Comparison of ENCODE assay signal across 9 cellular contexts in genomic region chr12:52007982-52008510, GRCh38. TPM values are rescaled to one million over a fixed set of nuclear protein-coding genes. Genes with fewer than 3 reads are reported as not detected.
DNase-seq lines count a peak whose midpoint lies in the region; ATAC-seq and TF ChIP-seq lines count a peak whose summit lies in the region.
"Had no signal": no experiment of that assay in that cellular context is flagged by ENCODE, and none has a peak within 500 bp of the region (broad histone marks: within the 10 kb centered on the region; RNA-seq: fewer than 3 reads in every experiment).

No MANE protein-coding gene starts in this region.

- no peaks in the 10 kb centered on the region for H3K9me3 Mint-ChIP-seq in activated T-cell treated with anti-CD3 and anti-CD28 coated beads, Interleukin-2, amount 50 U/mL, for 72 hours
- no peaks in the 10 kb centered on the region for H3K9me3 Mint-ChIP-seq in mesothelial cell of epicardium

- H3K27me3 Mint-ChIP-seq in activated T-cell treated with anti-CD3 and anti-CD28 coated beads, Interleukin-2, amount 50 U/mL, for 72 hours (ENCODE audit: low read depth): peaks cover 17% of the 10 kb centered on the region
- H3K27me3 Mint-ChIP-seq in mesothelial cell of epicardium (ENCODE audit: low read depth): peaks cover 43% of the 10 kb centered on the region

- no peak overlapping the region for H3K27ac Mint-ChIP-seq in activated T-cell treated with anti-CD3 and anti-CD28 coated beads, Interleukin-2, amount 50 U/mL, for 72 hours
- peak overlapping the region; percentile 30 for H3K27ac Mint-ChIP-seq in mesothelial cell of epicardium

- peaks cover 0 to 2% of the 10 kb centered on the region in 2 donors for H3K36me3 Mint-ChIP-seq in activated T-cell treated with anti-CD3 and anti-CD28 coated beads, Interleukin-2, amount 50 U/mL, for 72 hours (ENCODE audit: insufficient read depth in 2 of 2)
- H3K36me3 Mint-ChIP-seq in mesothelial cell of epicardium: no peaks in the 10 kb centered on the region

- H3K4me3 Mint-ChIP-seq in activated T-cell treated with anti-CD3 and anti-CD28 coated beads, Interleukin-2, amount 50 U/mL, for 72 hours: peak overlapping the region; percentile 81 to 91
- peak overlapping the region; percentile 81 for H3K4me3 Mint-ChIP-seq in mesothelial cell of epicardium

- no peak for ATAC-seq in activated T-cell treated with anti-CD3 and anti-CD28 coated beads, Interleukin-2, amount 50 U/mL, for 72 hours (replicated peaks in 1 of 2)
- ATAC-seq in HG03521 (IDR thresholded peaks at IDR 0.05; ENCODE audit: unreplicated experiment): no peak

- peaks cover 26% of the 10 kb centered on the region for H3K4me1 Mint-ChIP-seq in activated T-cell treated with anti-CD3 and anti-CD28 coated beads, Interleukin-2, amount 50 U/mL, for 72 hours (ENCODE audit: low read depth)
- peaks cover 32% of the 10 kb centered on the region for H3K4me1 Mint-ChIP-seq in mesothelial cell of epicardium

- H3K4me3 ChIP-seq in tibial artery: peak overlapping the region; percentile 57
- H3K4me3 ChIP-seq: PC-9 had no signal

- peaks cover 0 to 34% (median 10%) of the 10 kb centered on the region in 4 donors for H3K4me1 ChIP-seq in tibial artery

- peaks cover 0 to 35% of the 10 kb centered on the region in 2 donors for H3K27me3 ChIP-seq in tibial artery

- peak overlapping the region; percentile 94 for H3K27ac ChIP-seq in caudate nucleus (ENCODE audit: low read depth, low read length)
- peak overlapping the region; percentile 60 to 75 for H3K27ac ChIP-seq in tibial artery
- H3K27ac ChIP-seq: PC-9 had no signal

- H3K36me3 ChIP-seq in tibial artery: peaks cover 0 to 12% (median 10%) of the 10 kb centered on the region in 3 donors

- intact Hi-C loops in tibial artery (cut with DNase I; ENCODE audit: low total_unique reads): no loop called here

- no peaks in the 10 kb centered on the region for H3K9me3 ChIP-seq in tibial artery

- DNase-seq in activated T-cell treated with anti-CD3 and anti-CD28 coated beads, Interleukin-2, amount 50 U/mL, for 72 hours: no peak
- no peak for DNase-seq in activated T-cell treated with anti-CD3 and anti-CD28 coated beads for 4 hours
- peak in 1 of 61 donors; percentile 33 for DNase-seq in caudate nucleus (lab: John Stamatoyannopoulos, UW)
- no peak for DNase-seq in mesothelial cell of epicardium (ENCODE audit: low spot score in 2 of 2, unreplicated experiment in 2 of 2)
- DNase-seq in tibial artery: no peak
- no peak for DNase-seq in NAMALWA (ENCODE audit: low spot score)
- no peak for DNase-seq in HCEC 1CT
- DNase-seq: PC-9 had no signal

- no peak for TF ChIP-seq CTCF in mesothelial cell of epicardium (IDR thresholded peaks at IDR 0.05; ENCODE audit: unreplicated experiment)
- no peak for TF ChIP-seq CTCF in tibial artery (IDR thresholded peaks at IDR 0.05)

RNA-seq across cellular contexts. Expression of gene TAMALIN, which starts 1.3 kb away (rescaled TPM):
- 10 to 100 TPM; 10.0 to 11.1 TPM for total RNA-seq in activated T-cell treated with anti-CD3 and anti-CD28 coated beads, Interleukin-2, amount 50 U/mL, for 72 hours
- 20.3 to 24.3 TPM (median 22.0 TPM) in 3 replicates for total RNA-seq in mesothelial cell of epicardium
- total RNA-seq: PC-9 had no signal

RNA-seq across cellular contexts. Expression of gene NR4A1, which starts 43.2 kb away (rescaled TPM):
- total RNA-seq in activated T-cell treated with anti-CD3 and anti-CD28 coated beads, Interleukin-2, amount 50 U/mL, for 72 hours: 100 to 1,000 TPM; 113 to 136 TPM
- 138 to 141 TPM (median 141 TPM) in 3 replicates for total RNA-seq in mesothelial cell of epicardium

RNA-seq across cellular contexts. Expression of gene ACVR1B, which starts 56.5 kb away (rescaled TPM):
- 1 to 10 TPM; 7.2 to 8.4 TPM for total RNA-seq in activated T-cell treated with anti-CD3 and anti-CD28 coated beads, Interleukin-2, amount 50 U/mL, for 72 hours
- 31.2 to 31.3 TPM (median 31.2 TPM) in 3 replicates for total RNA-seq in mesothelial cell of epicardium
